In genomic region chr11:46175401-46176002, GRCh38 we compare ENCODE assay signal across 2 cellular contexts.
TF ChIP-seq lines count a peak whose summit lies in the region.

No MANE protein-coding gene starts in this region.

TF ChIP-seq in HEK293, 187 proteins besides CTCF, POLR2A, EP300 and RAD21:
- TF ChIP-seq EGR2 (tag by site-specific recombination; IDR thresholded peaks at IDR 0.05; ENCODE audit: low read depth) (peak; percentile 46; the same call in 1 of the 2 replicates), ZNF561 (tag by site-specific recombination; IDR thresholded peaks at IDR 0.05; ENCODE audit: borderline replicate concordance) (no peak), PRDM1 (tag by site-specific recombination; IDR thresholded peaks at IDR 0.05) (no peak), ZNF521 (tag by site-specific recombination; IDR thresholded peaks at IDR 0.05) (no peak), TCF7L2 (IDR thresholded peaks at IDR 0.05; ENCODE audit: borderline replicate concordance, low read depth, low read length) (no peak), GLI2 (tag by site-specific recombination; IDR thresholded peaks at IDR 0.05; ENCODE audit: borderline replicate concordance, low read depth) (no peak)
- TF ChIP-seq, protein P1, sequence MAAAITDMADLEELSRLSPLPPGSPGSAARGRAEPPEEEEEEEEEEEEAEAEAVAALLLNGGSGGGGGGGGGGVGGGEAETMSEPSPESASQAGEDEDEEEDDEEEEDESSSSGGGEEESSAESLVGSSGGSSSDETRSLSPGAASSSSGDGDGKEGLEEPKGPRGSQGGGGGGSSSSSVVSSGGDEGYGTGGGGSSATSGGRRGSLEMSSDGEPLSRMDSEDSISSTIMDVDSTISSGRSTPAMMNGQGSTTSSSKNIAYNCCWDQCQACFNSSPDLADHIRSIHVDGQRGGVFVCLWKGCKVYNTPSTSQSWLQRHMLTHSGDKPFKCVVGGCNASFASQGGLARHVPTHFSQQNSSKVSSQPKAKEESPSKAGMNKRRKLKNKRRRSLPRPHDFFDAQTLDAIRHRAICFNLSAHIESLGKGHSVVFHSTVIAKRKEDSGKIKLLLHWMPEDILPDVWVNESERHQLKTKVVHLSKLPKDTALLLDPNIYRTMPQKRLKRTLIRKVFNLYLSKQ (tag by site-specific recombination; IDR thresholded peaks at IDR 0.05; ENCODE audit: borderline replicate concordance): no peak

TF ChIP-seq in K562, 482 proteins besides CTCF, POLR2A, EP300 and RAD21 (continued from another document):
- TF ChIP-seq KDM1A (IDR thresholded peaks at IDR 0.05) (peak; percentile 40 to 61; a peak in 2 of 4 replicates), BCOR (IDR thresholded peaks at IDR 0.05) (peak; percentile 71; the same call in 1 of the 2 replicates), RAD51 (IDR thresholded peaks at IDR 0.05; ENCODE audit: borderline replicate concordance, low read depth) (peak; percentile 36), KAT8 (IDR thresholded peaks at IDR 0.05; ENCODE audit: low read depth) (no peak), ZFP36 (IDR thresholded peaks at IDR 0.05; ENCODE audit: low read depth, low read length, partially characterized antibody) (peak; percentile 68), USF1 (CRISPR knock-in tag; IDR thresholded peaks at IDR 0.05) (peak; percentile 53)
- TF ChIP-seq, protein P2, sequence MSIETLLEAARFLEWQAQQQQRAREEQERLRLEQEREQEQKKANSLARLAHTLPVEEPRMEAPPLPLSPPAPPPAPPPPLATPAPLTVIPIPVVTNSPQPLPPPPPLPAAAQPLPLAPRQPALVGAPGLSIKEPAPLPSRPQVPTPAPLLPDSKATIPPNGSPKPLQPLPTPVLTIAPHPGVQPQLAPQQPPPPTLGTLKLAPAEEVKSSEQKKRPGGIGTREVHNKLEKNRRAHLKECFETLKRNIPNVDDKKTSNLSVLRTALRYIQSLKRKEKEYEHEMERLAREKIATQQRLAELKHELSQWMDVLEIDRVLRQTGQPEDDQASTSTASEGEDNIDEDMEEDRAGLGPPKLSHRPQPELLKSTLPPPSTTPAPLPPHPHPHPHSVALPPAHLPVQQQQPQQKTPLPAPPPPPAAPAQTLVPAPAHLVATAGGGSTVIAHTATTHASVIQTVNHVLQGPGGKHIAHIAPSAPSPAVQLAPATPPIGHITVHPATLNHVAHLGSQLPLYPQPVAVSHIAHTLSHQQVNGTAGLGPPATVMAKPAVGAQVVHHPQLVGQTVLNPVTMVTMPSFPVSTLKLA (conservative IDR thresholded peaks at IDR 0.05): no peak
